ENCODE assay signal across 22 cellular contexts in the genomic region with DNA sequence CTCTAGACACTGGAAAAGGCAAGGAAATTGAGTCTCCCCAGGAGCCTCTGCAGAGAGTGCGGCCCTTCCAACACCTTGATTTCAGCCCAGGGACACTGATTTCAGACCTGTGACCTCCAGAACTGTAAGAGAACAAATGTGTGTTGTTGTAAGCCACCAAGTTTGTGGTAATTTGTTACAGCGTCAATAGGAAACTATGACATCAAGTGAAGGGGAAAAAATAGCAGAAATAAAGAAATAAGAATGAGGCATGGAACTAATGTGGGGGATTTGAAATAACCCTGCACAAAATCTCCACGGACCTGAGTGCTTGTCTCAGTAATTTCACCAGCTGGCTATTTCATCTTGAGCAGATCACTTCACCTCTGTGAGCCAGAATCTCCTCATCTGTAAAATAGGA.
"Had no signal": no experiment of that assay in that cellular context is flagged by ENCODE, and none has a peak within 500 bp of the region (broad histone marks: within the 10 kb centered on the region; RNA-seq: fewer than 3 reads in every experiment).

No MANE protein-coding gene starts in this region.

- H3K4me3 Mint-ChIP-seq: activated CD4-positive, alpha-beta memory T cell treated with anti-CD3 and anti-CD28 coated beads for 36 hours had no signal

- ATAC-seq: heart left ventricle; left lobe of liver; stimulated activated naive CD8-positive, alpha-beta T cell treated with anti-CD3 and anti-CD28 coated beads, Interleukin-15, Interleukin-2, amounts not matched to agents 100 U/mL and 50 U/mL, for 24 hours had no signal

- H3K4me3 ChIP-seq: heart left ventricle, suprapubic skin, transverse colon had no signal

- H3K9me3 ChIP-seq: heart left ventricle, suprapubic skin, transverse colon had no signal

- H3K36me3 Mint-ChIP-seq: activated CD4-positive, alpha-beta memory T cell treated with anti-CD3 and anti-CD28 coated beads for 36 hours had no signal

- H3K27ac Mint-ChIP-seq: activated CD4-positive, alpha-beta memory T cell treated with anti-CD3 and anti-CD28 coated beads for 36 hours; activated T-helper 2 cell treated with anti-CD3 and anti-CD28 coated beads, Interferon-gamma antibody, Interleukin-2, Interleukin-4, amounts not matched to agents 10 μg/mL and 5 μg/mL and 100 μg/mL, durations not matched to agents 14 hours and 24 hours and 36 hours had no signal

- H3K27ac ChIP-seq: brain microvascular endothelial cell, suprapubic skin, WERI-Rb-1 had no signal

- H3K36me3 ChIP-seq: brain microvascular endothelial cell, heart left ventricle, suprapubic skin, transverse colon, WERI-Rb-1 had no signal

- FAIRE-seq: colon, endometrium, kidney had no signal

- H3K27me3 ChIP-seq: brain microvascular endothelial cell, heart left ventricle, suprapubic skin, transverse colon had no signal

- H3K9me3 Mint-ChIP-seq: activated CD4-positive, alpha-beta memory T cell treated with anti-CD3 and anti-CD28 coated beads for 36 hours; activated T-helper 2 cell treated with anti-CD3 and anti-CD28 coated beads, Interferon-gamma antibody, Interleukin-2, Interleukin-4, amounts not matched to agents 10 μg/mL and 5 μg/mL and 100 μg/mL, durations not matched to agents 14 hours and 24 hours and 36 hours had no signal

- DNase-seq: activated CD4-positive, alpha-beta memory T cell treated with anti-CD3 and anti-CD28 coated beads for 36 hours; activated CD4-positive, alpha-beta T cell treated with anti-CD3 and anti-CD28 coated beads for 4 hours; activated naive CD4-positive, alpha-beta T cell treated with Interleukin-2 at 50 U/mL for 16 hours; activated T-cell treated with anti-CD3 and anti-CD28 coated beads, Interleukin-2, amount 50 U/mL, for 1 hour; anterior cingulate cortex; brain microvascular endothelial cell; central memory CD4-positive, alpha-beta T cell; erythroblast; foreskin melanocyte; heart left ventricle; kidney; retina; stimulated activated CD4-positive, alpha-beta T cell treated with anti-CD3 and anti-CD28 coated beads, Interleukin-1b, Interleukin-23, amount 100 ng/mL, for 48 hours; stimulated activated CD8-positive, alpha-beta memory T cell treated with anti-CD3 and anti-CD28 coated beads, Interleukin-4, amount 100 ng/mL, for 48 hours; stimulated activated naive CD8-positive, alpha-beta T cell treated with anti-CD3 and anti-CD28 coated beads, Interleukin-15, Interleukin-2, amounts not matched to agents 100 U/mL and 50 U/mL, for 24 hours; transverse colon; WERI-Rb-1 had no signal
